Comparison of ENCODE assay signal across 14 cellular contexts in genomic region chr19:5935473-5936307, GRCh38. TPM values are rescaled to one million over a fixed set of nuclear protein-coding genes. Genes with fewer than 3 reads are reported as not detected.
DNase-seq lines count a peak whose midpoint lies in the region; ATAC-seq and TF ChIP-seq lines count a peak whose summit lies in the region.
"Had no signal": no experiment of that assay in that cellular context is flagged by ENCODE, and none has a peak within 500 bp of the region (broad histone marks: within the 10 kb centered on the region; RNA-seq: fewer than 3 reads in every experiment).

No MANE protein-coding gene starts in this region.

- 76% methylated on average over 25 of the region's 25 CpGs for WGBS in mesenchymal stem cell
- 79% methylated on average over 25 of the region's 25 CpGs; no CpG with 5 or more reads in 1 of the 2 donors for WGBS in transverse colon (ENCODE audit: low coverage in 1 of 2), 2 donors

- H4K8ac ChIP-seq in mesenchymal stem cell (ENCODE audit: low read length) = peak overlapping the region; percentile 45

- CTCF ChIA-PET in activated CD4-positive, alpha-beta memory T cell treated with anti-CD3 and anti-CD28 coated beads, Interleukin-2, amount 10 ng/mL, durations not matched to agents 7 days and 5 days (lab: Charles Lee) = interaction anchor here (1.0 to 2.0 kb wide), 2 partner anchors 33 to 132 kb away, joined by 3 to 5 read pairs; no protein-coding TSS in a partner anchor

- H2AFZ ChIP-seq in mesenchymal stem cell (ENCODE audit: low read depth, low read length) = no peak overlapping the region

- peak overlapping the region; percentile 70 to 77 for H3K18ac ChIP-seq in mesenchymal stem cell (ENCODE audit: low read depth in 1 of 2, low read length in 2 of 2)

- no peaks in the 10 kb centered on the region for H3K9me3 ChIP-seq in mesenchymal stem cell (ENCODE audit: control insufficient read depth, low read length)
- no peaks in the 10 kb centered on the region for H3K9me3 ChIP-seq in transverse colon
- H3K9me3 ChIP-seq: colonic mucosa had no signal

- ATAC-seq in HG03039 (IDR thresholded peaks at IDR 0.05; ENCODE audit: unreplicated experiment) = no peak

- no peak overlapping the region for H3K4me3 Mint-ChIP-seq in activated T-helper 1 cell treated with anti-CD3 and anti-CD28 coated beads, Interleukin-12 subunit alpha, Interleukin-12 subunit beta, Interleukin-2, Interleukin-4 antibody, amounts not matched to agents 30 ng/mL and 10 ng/mL and 1 ng/mL, durations not matched to agents 14 hours and 24 hours and 36 hours
- H3K4me3 Mint-ChIP-seq in activated CD4-positive, alpha-beta memory T cell treated with anti-CD3 and anti-CD28 coated beads, Interleukin-2, amount 10 ng/mL, durations not matched to agents 7 days and 5 days = no peak overlapping the region
- H3K4me3 Mint-ChIP-seq: activated CD4-positive, alpha-beta T cell treated with anti-CD3 and anti-CD28 coated beads, Interleukin-2, amount 10 ng/mL, durations not matched to agents 7 days and 5 days had no signal

- TF ChIP-seq EP300 in transverse colon (IDR thresholded peaks at IDR 0.05; ENCODE audit: low read depth) = no peak

- peak overlapping the region in 40 of 59 donors; percentile 0 to 85 (median 48) for H3K27ac ChIP-seq in dorsolateral prefrontal cortex
- H3K27ac ChIP-seq in mesenchymal stem cell (ENCODE audit: low read length, poor library complexity, severe bottlenecking) = no peak overlapping the region
- H3K27ac ChIP-seq in transverse colon = peak overlapping the region; percentile 59 to 71 (median 64)

- peak overlapping the region; percentile 67 for H2BK120ac ChIP-seq in mesenchymal stem cell (ENCODE audit: low read depth, low read length)

- peak overlapping the region; percentile 33 to 38 for H2BK12ac ChIP-seq in mesenchymal stem cell (ENCODE audit: low read length in 2 of 2)

- H3K4me3 ChIP-seq in dorsolateral prefrontal cortex = peak overlapping the region in 3 of 59 donors; percentile 8 to 28 (median 15)
- peak overlapping the region in 1 of 2 experiments; percentile 59 for H3K4me3 ChIP-seq in mesenchymal stem cell (ENCODE audit: insufficient read depth in 1 of 2, low read depth in 1 of 2, low read length in 2 of 2)
- H3K4me3 ChIP-seq in transverse colon = no peak overlapping the region
- H3K4me3 ChIP-seq: colonic mucosa had no signal

- peaks cover 59% of the 10 kb centered on the region for H3K79me1 ChIP-seq in mesenchymal stem cell (replicated peaks; ENCODE audit: low read length, poor library complexity, severe bottlenecking)

- peak overlapping the region; percentile 83 for H3K9ac ChIP-seq in mesenchymal stem cell (ENCODE audit: low read length)

- no peak overlapping the region for H3K23ac ChIP-seq in mesenchymal stem cell (ENCODE audit: low read length in 2 of 2)

- peak overlapping the region; percentile 25 for H4K91ac ChIP-seq in mesenchymal stem cell (ENCODE audit: low read length)

- peaks cover 32% of the 10 kb centered on the region for H3K36me3 Mint-ChIP-seq in activated T-helper 1 cell treated with anti-CD3 and anti-CD28 coated beads, Interleukin-12 subunit alpha, Interleukin-12 subunit beta, Interleukin-2, Interleukin-4 antibody, amounts not matched to agents 30 ng/mL and 10 ng/mL and 1 ng/mL, durations not matched to agents 14 hours and 24 hours and 36 hours (ENCODE audit: low read depth)
- peaks cover 31% of the 10 kb centered on the region for H3K36me3 Mint-ChIP-seq in activated CD4-positive, alpha-beta memory T cell treated with anti-CD3 and anti-CD28 coated beads, Interleukin-2, amount 10 ng/mL, durations not matched to agents 7 days and 5 days (ENCODE audit: low read depth)

- POLR2A ChIA-PET in activated CD4-positive, alpha-beta memory T cell treated with anti-CD3 and anti-CD28 coated beads, Interleukin-2, amount 10 ng/mL, durations not matched to agents 7 days and 5 days (lab: Charles Lee) = no interaction called here

- H2BK15ac ChIP-seq in mesenchymal stem cell (ENCODE audit: low read depth, poor library complexity, severe bottlenecking) = peak overlapping the region; percentile 12

- H3K36me3 ChIP-seq in mesenchymal stem cell (ENCODE audit: control insufficient read depth in 1 of 2, insufficient read depth in 2 of 2, low read depth in 1 of 2, low read length in 2 of 2) (peaks cover 58 to 72% of the 10 kb centered on the region in 2 experiments), transverse colon (peaks cover 0 to 8% (median 3%) of the 10 kb centered on the region in 4 donors)
- H3K36me3 ChIP-seq: colonic mucosa had no signal

- H3K4me1 ChIP-seq in mesenchymal stem cell (ENCODE audit: control insufficient read depth, insufficient read depth, low read depth, low read length) (peaks cover 17% of the 10 kb centered on the region), transverse colon (peaks cover 6 to 30% (median 14%) of the 10 kb centered on the region in 4 donors)

- no peak for TF ChIP-seq POLR2A in transverse colon (IDR thresholded peaks at IDR 0.05)

- H2AK5ac ChIP-seq in mesenchymal stem cell (ENCODE audit: low read length, severe bottlenecking) = no peak overlapping the region

- no peaks in the 10 kb centered on the region for H3K4me1 Mint-ChIP-seq in activated T-helper 1 cell treated with anti-CD3 and anti-CD28 coated beads, Interleukin-12 subunit alpha, Interleukin-12 subunit beta, Interleukin-2, Interleukin-4 antibody, amounts not matched to agents 30 ng/mL and 10 ng/mL and 1 ng/mL, durations not matched to agents 14 hours and 24 hours and 36 hours (ENCODE audit: low read depth)
- no peaks in the 10 kb centered on the region for H3K4me1 Mint-ChIP-seq in activated CD4-positive, alpha-beta memory T cell treated with anti-CD3 and anti-CD28 coated beads, Interleukin-2, amount 10 ng/mL, durations not matched to agents 7 days and 5 days
- H3K4me1 Mint-ChIP-seq: activated CD4-positive, alpha-beta T cell treated with anti-CD3 and anti-CD28 coated beads, Interleukin-2, amount 10 ng/mL, durations not matched to agents 7 days and 5 days had no signal

- intact Hi-C loops in dorsolateral prefrontal cortex (cut with DNase I) = no loop called here
- intact Hi-C loops in transverse colon (cut with DNase I; ENCODE audit: low total_unique reads) = no loop called here
- intact Hi-C loops in activated T-helper 1 cell treated with anti-CD3 and anti-CD28 coated beads, Interleukin-12 subunit alpha, Interleukin-12 subunit beta, Interleukin-2, Interleukin-4 antibody, amounts not matched to agents 30 ng/mL and 10 ng/mL and 1 ng/mL, durations not matched to agents 14 hours and 24 hours and 36 hours (cut with micrococcal nuclease) = no loop called here

- no peak overlapping the region for H3K27ac Mint-ChIP-seq in activated T-helper 1 cell treated with anti-CD3 and anti-CD28 coated beads, Interleukin-12 subunit alpha, Interleukin-12 subunit beta, Interleukin-2, Interleukin-4 antibody, amounts not matched to agents 30 ng/mL and 10 ng/mL and 1 ng/mL, durations not matched to agents 14 hours and 24 hours and 36 hours
- no peak overlapping the region for H3K27ac Mint-ChIP-seq in activated CD4-positive, alpha-beta memory T cell treated with anti-CD3 and anti-CD28 coated beads, Interleukin-2, amount 10 ng/mL, durations not matched to agents 7 days and 5 days
- H3K27ac Mint-ChIP-seq: activated CD4-positive, alpha-beta T cell treated with anti-CD3 and anti-CD28 coated beads, Interleukin-2, amount 10 ng/mL, durations not matched to agents 7 days and 5 days had no signal

- no peaks in the 10 kb centered on the region for H3K27me3 Mint-ChIP-seq in activated T-helper 1 cell treated with anti-CD3 and anti-CD28 coated beads, Interleukin-12 subunit alpha, Interleukin-12 subunit beta, Interleukin-2, Interleukin-4 antibody, amounts not matched to agents 30 ng/mL and 10 ng/mL and 1 ng/mL, durations not matched to agents 14 hours and 24 hours and 36 hours (ENCODE audit: insufficient read depth)
- no peaks in the 10 kb centered on the region for H3K27me3 Mint-ChIP-seq in activated CD4-positive, alpha-beta memory T cell treated with anti-CD3 and anti-CD28 coated beads, Interleukin-2, amount 10 ng/mL, durations not matched to agents 7 days and 5 days
- H3K27me3 Mint-ChIP-seq: activated CD4-positive, alpha-beta T cell treated with anti-CD3 and anti-CD28 coated beads, Interleukin-2, amount 10 ng/mL, durations not matched to agents 7 days and 5 days had no signal

- no peak overlapping the region for H2BK5ac ChIP-seq in mesenchymal stem cell (ENCODE audit: low read depth, low read length, poor library complexity, severe bottlenecking)

- TF ChIP-seq CTCF in dorsolateral prefrontal cortex (IDR thresholded peaks at IDR 0.05 in 54 of 56, conservative IDR thresholded peaks at IDR 0.05 in 2 of 56; ENCODE audit: low read depth in 1 of 56, partially characterized antibody in 56 of 56) (no peak), transverse colon (IDR thresholded peaks at IDR 0.05) (no peak)

- no peaks in the 10 kb centered on the region for H3K9me3 Mint-ChIP-seq in activated T-helper 1 cell treated with anti-CD3 and anti-CD28 coated beads, Interleukin-12 subunit alpha, Interleukin-12 subunit beta, Interleukin-2, Interleukin-4 antibody, amounts not matched to agents 30 ng/mL and 10 ng/mL and 1 ng/mL, durations not matched to agents 14 hours and 24 hours and 36 hours
- H3K9me3 Mint-ChIP-seq in activated CD4-positive, alpha-beta memory T cell treated with anti-CD3 and anti-CD28 coated beads, Interleukin-2, amount 10 ng/mL, durations not matched to agents 7 days and 5 days = no peaks in the 10 kb centered on the region
- H3K9me3 Mint-ChIP-seq: activated CD4-positive, alpha-beta T cell treated with anti-CD3 and anti-CD28 coated beads, Interleukin-2, amount 10 ng/mL, durations not matched to agents 7 days and 5 days had no signal

- no peak overlapping the region for H3K4me2 ChIP-seq in mesenchymal stem cell (ENCODE audit: low read length, poor library complexity, severe bottlenecking)

- DNase-seq in NCI-H1694 (lab: John Stamatoyannopoulos, UW) = peak; percentile 35
- no peak for DNase-seq in NCI-H1694 treated with DMSO at 0.1 percent for 48 hours (lab: John Stamatoyannopoulos, UW)
- no peak for DNase-seq in dorsolateral prefrontal cortex
- no peak for DNase-seq in mesenchymal stem cell
- DNase-seq in transverse colon = no peak
- no peak for DNase-seq in activated T-helper 1 cell treated with anti-CD3 and anti-CD28 coated beads, Interleukin-12 subunit alpha, Interleukin-12 subunit beta, Interleukin-2, Interleukin-4 antibody, amounts not matched to agents 30 ng/mL and 10 ng/mL and 1 ng/mL, durations not matched to agents 14 hours and 24 hours and 36 hours (ENCODE audit: low spot score)
- DNase-seq in activated CD4-positive, alpha-beta memory T cell treated with anti-CD3 and anti-CD28 coated beads, Interleukin-2, amount 10 ng/mL, durations not matched to agents 7 days and 5 days = no peak
- DNase-seq: activated CD4-positive, alpha-beta T cell treated with anti-CD3 and anti-CD28 coated beads, Interleukin-2, amount 10 ng/mL, durations not matched to agents 7 days and 5 days; activated naive CD4-positive, alpha-beta T cell; colonic mucosa; Kasumi-1; NCI-H2081 treated with DMSO at 0.1 percent for 48 hours; stimulated activated CD4-positive, alpha-beta T cell treated with anti-CD3 and anti-CD28 coated beads, Interleukin-4, amount 100 ng/mL, for 24 hours had no signal

- H3K27me3 ChIP-seq in dorsolateral prefrontal cortex (no peaks in the 10 kb centered on the region), mesenchymal stem cell (ENCODE audit: control insufficient read depth in 1 of 2, insufficient read depth in 1 of 2, low read length in 2 of 2) (no peaks in the 10 kb centered on the region), transverse colon (no peaks in the 10 kb centered on the region)
- H3K27me3 ChIP-seq: colonic mucosa had no signal

- in situ Hi-C loops in transverse colon (cut with MboI; ENCODE audit: low pct_ligation_motif_present in 1 of 4, low pct_unique_long_range_greater_than_20kb in 1 of 4, low sequenced_read_pairs in 3 of 4) = no loop called here

- no peak overlapping the region for H3K4ac ChIP-seq in mesenchymal stem cell (ENCODE audit: low read depth in 1 of 2, low read length in 2 of 2)

- H3K14ac ChIP-seq in mesenchymal stem cell (ENCODE audit: low read length in 2 of 2) = peak overlapping the region in 1 of 2 experiments; percentile 35

RNA-seq across cellular contexts. Expression of gene CAPS, which starts 21.6 kb away (rescaled TPM):
- total RNA-seq in dorsolateral prefrontal cortex (10 to 100 TPM in 113 of 120 experiments, 1 to 10 TPM in 7; 7.5 to 55.0 (median 19.2) TPM), transverse colon (10 to 100 TPM; 24.6 to 57.3 (median 38.0) TPM)
- 2.4 TPM for polyA plus RNA-seq in mesenchymal stem cell (2013, experiment 1 of 2)
- 2.3 TPM for polyA plus RNA-seq in mesenchymal stem cell (2013, experiment 2 of 2)
- 3.4 and 3.6 TPM in 2 replicates for total RNA-seq in activated T-helper 1 cell treated with anti-CD3 and anti-CD28 coated beads, Interleukin-12 subunit alpha, Interleukin-12 subunit beta, Interleukin-2, Interleukin-4 antibody, amounts not matched to agents 30 ng/mL and 10 ng/mL and 1 ng/mL, durations not matched to agents 14 hours and 24 hours and 36 hours
- total RNA-seq in activated CD4-positive, alpha-beta memory T cell treated with anti-CD3 and anti-CD28 coated beads, Interleukin-2, amount 10 ng/mL, durations not matched to agents 7 days and 5 days = 10 to 100 TPM; 11.8 to 12.5 TPM

RNA-seq across cellular contexts. Expression of gene VMAC, which starts 31.0 kb away (rescaled TPM):
- total RNA-seq in dorsolateral prefrontal cortex = 10 to 100 TPM in 11 of 120 experiments, 1 to 10 TPM in 109; 3.0 to 14.3 (median 7.2) TPM
- polyA plus RNA-seq in mesenchymal stem cell (2013, experiment 1 of 2) = 3.1 TPM
- polyA plus RNA-seq in mesenchymal stem cell (2013, experiment 2 of 2) = 2.4 TPM
- total RNA-seq in transverse colon = 10 to 100 TPM in 2 of 4 donors, 1 to 10 TPM in 2; 8.9 to 59.5 (median 18.4) TPM
- total RNA-seq in activated T-helper 1 cell treated with anti-CD3 and anti-CD28 coated beads, Interleukin-12 subunit alpha, Interleukin-12 subunit beta, Interleukin-2, Interleukin-4 antibody, amounts not matched to agents 30 ng/mL and 10 ng/mL and 1 ng/mL, durations not matched to agents 14 hours and 24 hours and 36 hours = 3.5 and 4.2 TPM in 2 replicates
- 1 to 10 TPM; 7.6 to 7.9 TPM for total RNA-seq in activated CD4-positive, alpha-beta memory T cell treated with anti-CD3 and anti-CD28 coated beads, Interleukin-2, amount 10 ng/mL, durations not matched to agents 7 days and 5 days

RNA-seq across cellular contexts. Expression of gene NDUFA11, which starts 32.1 kb away (rescaled TPM):
- total RNA-seq in dorsolateral prefrontal cortex (100 to 1,000 TPM in 119 of 120 experiments, 10 to 100 TPM in 1; 98.5 to 237 (median 172) TPM), transverse colon (100 to 1,000 TPM; 149 to 352 (median 235) TPM)
- 338 TPM for polyA plus RNA-seq in mesenchymal stem cell (2013, experiment 1 of 2)
- polyA plus RNA-seq in mesenchymal stem cell (2013, experiment 2 of 2) = 347 TPM
- total RNA-seq in activated T-helper 1 cell treated with anti-CD3 and anti-CD28 coated beads, Interleukin-12 subunit alpha, Interleukin-12 subunit beta, Interleukin-2, Interleukin-4 antibody, amounts not matched to agents 30 ng/mL and 10 ng/mL and 1 ng/mL, durations not matched to agents 14 hours and 24 hours and 36 hours = 230 and 243 TPM in 2 replicates
- total RNA-seq in activated CD4-positive, alpha-beta memory T cell treated with anti-CD3 and anti-CD28 coated beads, Interleukin-2, amount 10 ng/mL, durations not matched to agents 7 days and 5 days = 100 to 1,000 TPM; 217 to 220 TPM

RNA-seq across cellular contexts. Expression of gene RANBP3, which starts 42.2 kb away (rescaled TPM):
- total RNA-seq in dorsolateral prefrontal cortex (100 to 1,000 TPM in 31 of 120 experiments, 10 to 100 TPM in 89; 71.9 to 120 (median 93.1) TPM), transverse colon (100 to 1,000 TPM in 1 of 4 donors, 10 to 100 TPM in 3; 58.9 to 175 (median 65.0) TPM)
- 80.2 TPM for polyA plus RNA-seq in mesenchymal stem cell (2013, experiment 1 of 2)
- polyA plus RNA-seq in mesenchymal stem cell (2013, experiment 2 of 2) = 75.1 TPM
- 122 and 126 TPM in 2 replicates for total RNA-seq in activated T-helper 1 cell treated with anti-CD3 and anti-CD28 coated beads, Interleukin-12 subunit alpha, Interleukin-12 subunit beta, Interleukin-2, Interleukin-4 antibody, amounts not matched to agents 30 ng/mL and 10 ng/mL and 1 ng/mL, durations not matched to agents 14 hours and 24 hours and 36 hours
- total RNA-seq in activated CD4-positive, alpha-beta memory T cell treated with anti-CD3 and anti-CD28 coated beads, Interleukin-2, amount 10 ng/mL, durations not matched to agents 7 days and 5 days = 10 to 100 TPM; 78.1 to 85.1 TPM
